In the genomic region with DNA sequence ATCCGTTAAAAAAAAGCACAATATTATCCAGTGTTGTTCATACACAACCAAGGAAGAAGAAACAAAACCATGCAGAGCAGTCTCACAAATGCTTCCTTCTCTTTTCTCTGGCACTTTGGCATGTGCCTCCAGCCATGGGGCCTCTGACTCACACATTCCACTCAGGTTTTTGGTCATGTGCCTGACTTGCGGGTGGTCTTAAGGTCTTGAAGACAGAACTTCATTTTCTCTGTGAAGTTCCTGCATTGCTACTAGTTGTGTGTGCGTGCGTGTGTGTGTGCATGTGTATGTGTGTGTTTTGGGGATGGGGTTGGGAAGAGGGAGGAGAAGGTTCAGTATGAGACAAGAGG, we compare ENCODE assay signal across 1 cellular context.
TF ChIP-seq lines count a peak whose summit lies in the region.

No MANE protein-coding gene starts in this region.

TF ChIP-seq in GM23338, 12 proteins besides CTCF, POLR2A, EP300 and RAD21 (continued from another document):
- TF ChIP-seq, protein P1, sequence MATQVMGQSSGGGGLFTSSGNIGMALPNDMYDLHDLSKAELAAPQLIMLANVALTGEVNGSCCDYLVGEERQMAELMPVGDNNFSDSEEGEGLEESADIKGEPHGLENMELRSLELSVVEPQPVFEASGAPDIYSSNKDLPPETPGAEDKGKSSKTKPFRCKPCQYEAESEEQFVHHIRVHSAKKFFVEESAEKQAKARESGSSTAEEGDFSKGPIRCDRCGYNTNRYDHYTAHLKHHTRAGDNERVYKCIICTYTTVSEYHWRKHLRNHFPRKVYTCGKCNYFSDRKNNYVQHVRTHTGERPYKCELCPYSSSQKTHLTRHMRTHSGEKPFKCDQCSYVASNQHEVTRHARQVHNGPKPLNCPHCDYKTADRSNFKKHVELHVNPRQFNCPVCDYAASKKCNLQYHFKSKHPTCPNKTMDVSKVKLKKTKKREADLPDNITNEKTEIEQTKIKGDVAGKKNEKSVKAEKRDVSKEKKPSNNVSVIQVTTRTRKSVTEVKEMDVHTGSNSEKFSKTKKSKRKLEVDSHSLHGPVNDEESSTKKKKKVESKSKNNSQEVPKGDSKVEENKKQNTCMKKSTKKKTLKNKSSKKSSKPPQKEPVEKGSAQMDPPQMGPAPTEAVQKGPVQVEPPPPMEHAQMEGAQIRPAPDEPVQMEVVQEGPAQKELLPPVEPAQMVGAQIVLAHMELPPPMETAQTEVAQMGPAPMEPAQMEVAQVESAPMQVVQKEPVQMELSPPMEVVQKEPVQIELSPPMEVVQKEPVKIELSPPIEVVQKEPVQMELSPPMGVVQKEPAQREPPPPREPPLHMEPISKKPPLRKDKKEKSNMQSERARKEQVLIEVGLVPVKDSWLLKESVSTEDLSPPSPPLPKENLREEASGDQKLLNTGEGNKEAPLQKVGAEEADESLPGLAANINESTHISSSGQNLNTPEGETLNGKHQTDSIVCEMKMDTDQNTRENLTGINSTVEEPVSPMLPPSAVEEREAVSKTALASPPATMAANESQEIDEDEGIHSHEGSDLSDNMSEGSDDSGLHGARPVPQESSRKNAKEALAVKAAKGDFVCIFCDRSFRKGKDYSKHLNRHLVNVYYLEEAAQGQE (IDR thresholded peaks at IDR 0.05; ENCODE audit: unreplicated experiment), result no peak
